Comparison of ENCODE assay signal across 12 cellular contexts in the genomic region with DNA sequence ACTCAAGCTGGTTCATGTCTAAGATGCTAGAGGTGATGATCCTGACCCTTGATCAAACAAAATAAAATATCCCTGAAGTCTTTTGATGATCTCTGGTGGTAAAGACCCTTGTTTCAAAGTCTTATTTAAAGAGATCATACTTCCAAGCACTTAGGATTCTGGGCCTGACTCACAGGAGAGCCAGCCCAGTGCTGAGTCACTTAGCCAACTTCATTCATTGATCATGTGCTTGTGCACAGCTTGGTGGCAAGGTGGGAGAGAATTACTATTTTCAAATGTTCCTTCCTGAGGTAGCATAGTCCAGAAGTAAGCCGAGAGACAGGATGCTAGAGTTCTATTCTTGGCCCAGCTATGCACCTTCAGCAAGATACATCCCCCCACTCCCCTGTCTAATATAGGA. TPM values are rescaled to one million over a fixed set of nuclear protein-coding genes. Genes with fewer than 3 reads are reported as not detected.
DNase-seq lines count a peak whose midpoint lies in the region; ATAC-seq, FAIRE-seq and TF ChIP-seq lines count a peak whose summit lies in the region.
"Had no signal": no experiment of that assay in that cellular context is flagged by ENCODE, and none has a peak within 500 bp of the region (broad histone marks: within the 10 kb centered on the region; RNA-seq: fewer than 3 reads in every experiment).

No MANE protein-coding gene starts in this region.

- H3K4me1 ChIP-seq in keratinocyte (ENCODE audit: control insufficient read depth, extremely low read depth, insufficient read depth, low read length) (peaks cover 33% of the 10 kb centered on the region), upper lobe of left lung (no peaks in the 10 kb centered on the region)
- H3K4me1 ChIP-seq: gastrocnemius medialis had no signal

- no peaks in the 10 kb centered on the region for H4K20me1 ChIP-seq in keratinocyte (ENCODE audit: control insufficient read depth, extremely low read depth, insufficient read depth, low read length)

- DNase-seq in AG08396 (ENCODE audit: low spot score) = peak; percentile 46
- no peak for DNase-seq in HTR-8/SVneo (ENCODE audit: insufficient read length, low spot score)
- peak; percentile 38 for DNase-seq in brain microvascular endothelial cell
- no peak for DNase-seq in keratinocyte (ENCODE audit: low read depth, low spot score)
- no peak for DNase-seq in upper lobe of left lung
- DNase-seq: gastrocnemius medialis, naive B cell, NCI-H1694 treated with DMSO at 0.1 percent for 48 hours had no signal

- FAIRE-seq in HTR-8/SVneo (lab: Jason Lieb, UNC) (peak; percentile 26), keratinocyte (lab: Jason Lieb, UNC) (peak; percentile 86)
- FAIRE-seq: GM18507 had no signal

- no peak for TF ChIP-seq POLR2A in GM18505 (IDR thresholded peaks at IDR 0.05; ENCODE audit: borderline replicate concordance, extremely low read depth, insufficient read depth, insufficient read length)
- TF ChIP-seq POLR2A in upper lobe of left lung (IDR thresholded peaks at IDR 0.05) = no peak

- H3K4me2 ChIP-seq in keratinocyte (ENCODE audit: control insufficient read depth, extremely low read depth, insufficient read depth, low read depth, low read length) = no peak overlapping the region

- WGBS in upper lobe of left lung, 2 donors = 47 to 50% methylated on average over 1 of the region's 1 CpG

- H3K27ac ChIP-seq in brain microvascular endothelial cell = no peak overlapping the region
- H3K27ac ChIP-seq in keratinocyte (ENCODE audit: control insufficient read depth, insufficient read depth, low read length) = no peak overlapping the region
- H3K27ac ChIP-seq in upper lobe of left lung = no peak overlapping the region
- H3K27ac ChIP-seq: gastrocnemius medialis had no signal

- H3K27me3 ChIP-seq in brain microvascular endothelial cell (replicated peaks) (no peaks in the 10 kb centered on the region), keratinocyte (ENCODE audit: control insufficient read depth, extremely low read depth, insufficient read depth, low read length) (no peaks in the 10 kb centered on the region), upper lobe of left lung (no peaks in the 10 kb centered on the region)
- H3K27me3 ChIP-seq: gastrocnemius medialis had no signal

- no peaks in the 10 kb centered on the region for H3K9me3 ChIP-seq in keratinocyte (ENCODE audit: control insufficient read depth, low read depth, low read length)
- H3K9me3 ChIP-seq in upper lobe of left lung = no peaks in the 10 kb centered on the region
- H3K9me3 ChIP-seq: gastrocnemius medialis had no signal

- ATAC-seq in GM21367 (IDR thresholded peaks at IDR 0.05; ENCODE audit: unreplicated experiment) (no peak), GM18505 (IDR thresholded peaks at IDR 0.05; ENCODE audit: unreplicated experiment) (no peak), HG02885 (IDR thresholded peaks at IDR 0.05; ENCODE audit: poor library complexity, unreplicated experiment) (no peak), upper lobe of left lung (ENCODE audit: low FRiP score in 2 of 2) (no peak)
- ATAC-seq: gastrocnemius medialis had no signal

- no peak overlapping the region for H2AFZ ChIP-seq in keratinocyte (ENCODE audit: control insufficient read depth, low read length)

- TF ChIP-seq CTCF in brain microvascular endothelial cell (IDR thresholded peaks at IDR 0.05; ENCODE audit: low read depth, low read length, missing control alignments) (no peak), keratinocyte (optimal IDR thresholded peaks at IDR 0.05 in 1 of 3, IDR thresholded peaks at IDR 0.05 in 1 of 3, conservative IDR thresholded peaks at IDR 0.05 in 1 of 3; ENCODE audit: extremely low read depth in 1 of 3, insufficient read depth in 2 of 3, low read length in 3 of 3) (no peak), upper lobe of left lung (IDR thresholded peaks at IDR 0.05) (no peak)

- no peak overlapping the region for H3K9ac ChIP-seq in keratinocyte (ENCODE audit: control insufficient read depth, extremely low read depth, insufficient read depth, low read length)

- no peaks in the 10 kb centered on the region for H3K79me2 ChIP-seq in keratinocyte (ENCODE audit: control insufficient read depth, insufficient read depth, low read length)

- no peaks in the 10 kb centered on the region for H3K9me1 ChIP-seq in keratinocyte (ENCODE audit: control insufficient read depth, extremely low read depth, insufficient read depth, low read length)

- no peak for TF ChIP-seq EP300 in upper lobe of left lung (IDR thresholded peaks at IDR 0.05)

- H3K36me3 ChIP-seq in brain microvascular endothelial cell (replicated peaks) = no peaks in the 10 kb centered on the region
- H3K36me3 ChIP-seq in keratinocyte (ENCODE audit: control insufficient read depth in 2 of 2, extremely low read depth in 1 of 2, insufficient read depth in 2 of 2, low read length in 2 of 2) = no peaks in the 10 kb centered on the region
- H3K36me3 ChIP-seq in upper lobe of left lung = no peaks in the 10 kb centered on the region
- H3K36me3 ChIP-seq: gastrocnemius medialis had no signal

- in situ Hi-C loops in brain microvascular endothelial cell (cut with HindIII; ENCODE audit: low pct_ligation_motif_present, low sequenced_read_pairs) = no loop called here

- H3K4me3 ChIP-seq in brain microvascular endothelial cell (ENCODE audit: low read depth, low read length) (no peak overlapping the region), keratinocyte (ENCODE audit: control insufficient read depth in 2 of 3, extremely low read depth in 1 of 3, insufficient read depth in 2 of 3, low read depth in 1 of 3, low read length in 3 of 3) (no peak overlapping the region), upper lobe of left lung (no peak overlapping the region)
- H3K4me3 ChIP-seq: gastrocnemius medialis had no signal

- dilution Hi-C loops in keratinocyte (cut with MboI; ENCODE audit: extremely low pct_ligation_motif_present, low sequenced_read_pairs) = no loop called here

RNA-seq across cellular contexts. Expression of a gene that starts 40.6 kb away (rescaled TPM):
- polyA plus RNA-seq in keratinocyte = 0.58 to 1.2 TPM (median 1.1 TPM) in 3 replicates
- polyA plus RNA-seq in keratinocyte (2011; ENCODE audit: low read depth) = 0.15 TPM
- 0.55 and 0.78 TPM in 2 replicates for polyA plus RNA-seq in keratinocyte (2011; cell fraction: cytosol; rRNA removed)
- polyA plus RNA-seq in keratinocyte (2011; cell fraction: nucleus; rRNA removed) = 7.8 and 9.6 TPM in 2 replicates
- 0.08 and 0.36 TPM in 2 replicates for polyA plus RNA-seq in keratinocyte (2012; ENCODE audit: low replicate concordance)
- 0.92 to 14.1 TPM (median 4.3 TPM) in 3 replicates for polyA minus RNA-seq in keratinocyte
- polyA minus RNA-seq in keratinocyte (2011; cell fraction: cytosol; rRNA and poly(A)+ RNA removed) = 3.6 TPM
- polyA minus RNA-seq in keratinocyte (2011; cell fraction: nucleus; rRNA and poly(A)+ RNA removed) = 17.1 and 34.7 TPM in 2 replicates
- 1 to 10 TPM in 1 of 6 donors, under 1 TPM in 4, not detected in 1; 0.11 to 1.1 (median 0.37) TPM for total RNA-seq in upper lobe of left lung

Comparison
In these comparisons a context has a peak if more than half of its experiments do, and no peak if none do; other contexts are left out.
1. DNase-seq: peak in AG08396 (single experiment) and brain microvascular endothelial cell (single experiment); none in HTR-8/SVneo (single experiment), keratinocyte (single experiment) and upper lobe of left lung (0 of 2).